In the genomic region with DNA sequence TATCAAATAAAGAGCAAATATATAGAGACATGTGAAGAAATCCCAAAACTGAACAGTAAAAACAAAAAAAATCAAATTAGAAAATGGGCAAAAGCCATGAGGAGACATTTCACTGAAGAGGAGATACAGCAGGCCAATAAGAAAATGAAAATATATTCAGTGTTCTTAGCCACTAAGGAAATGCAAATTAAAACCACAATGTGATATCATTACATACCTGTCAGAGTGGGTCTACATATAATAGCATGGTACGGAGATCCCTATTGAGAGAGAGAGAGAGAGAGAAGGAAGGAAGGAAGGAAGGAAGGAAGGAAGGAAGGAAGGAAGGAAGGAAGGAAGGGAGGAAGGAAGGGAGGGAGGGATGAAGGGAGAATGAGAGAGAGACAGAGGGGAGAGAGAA, we compare ENCODE assay signal across 31 cellular contexts.
"Had no signal": no experiment of that assay in that cellular context is flagged by ENCODE, and none has a peak within 500 bp of the region (broad histone marks: within the 10 kb centered on the region; RNA-seq: fewer than 3 reads in every experiment).

No MANE protein-coding gene starts in this region.

- H3K4me1 ChIP-seq: SJCRH30 had no signal

- FAIRE-seq: RCC 7860 had no signal

- H2AFZ ChIP-seq: PC-9 had no signal

- DNase-seq: Karpas-422, MM.1S, MV-4-11, NCI-H1092, NCI-H1105, NCI-H1417 treated with DMSO at 0.1 percent for 48 hours, NCI-H1436 treated with DMSO at 0.1 percent for 48 hours, NCI-H1694 treated with DMSO at 0.1 percent for 48 hours, NCI-H187 treated with DMSO at 0.1 percent for 48 hours, NCI-H2029, NCI-H2081, NCI-H2171 treated with DMSO at 0.1 percent for 48 hours, NCI-H2227 treated with DMSO at 0.1 percent for 48 hours, NCI-H345, NCI-H446, NCI-H510A treated with DMSO at 0.1 percent for 48 hours, NCI-H524 treated with DMSO at 0.1 percent for 48 hours, NCI-H526 treated with DMSO at 0.1 percent for 48 hours, NCI-H748 treated with DMSO at 0.1 percent for 48 hours, NCI-H82, PC-9, SHP77, SIG-M5, SJCRH30, SK-N-SH, SW 1271 had no signal

- H3K36me3 ChIP-seq: SJCRH30 had no signal

- H3K4me2 ChIP-seq: KMS-11, PC-9, SK-N-SH had no signal

- ATAC-seq: Panc1, Right ventricle myocardium inferior had no signal

- H3K27ac ChIP-seq: KMS-11, PC-9, RWPE1, SJCRH30 had no signal

- H3K4me3 ChIP-seq: PC-9, SJCRH30 had no signal

- H3K9ac ChIP-seq: KMS-11, SK-N-SH had no signal

- H3K9me3 ChIP-seq: SJCRH30, SK-N-SH had no signal

- H3K27me3 ChIP-seq: SJCRH30 had no signal
